Comparison of ENCODE assay signal across 13 cellular contexts in genomic region chr2:101801496-101801895, GRCh38.
"Had no signal": no experiment of that assay in that cellular context is flagged by ENCODE, and none has a peak within 500 bp of the region (broad histone marks: within the 10 kb centered on the region; RNA-seq: fewer than 3 reads in every experiment).

No MANE protein-coding gene starts in this region.

- H3K4me3 ChIP-seq: coronary artery, ovary, stomach, tibial nerve had no signal

- H3K27ac Mint-ChIP-seq: activated naive CD8-positive, alpha-beta T cell treated with anti-CD3 and anti-CD28 coated beads, Interleukin-2, amount 50 U/mL, for 24 hours; activated T-cell treated with anti-CD3 and anti-CD28 coated beads, Interleukin-2, amount 50 U/mL, for 24 hours; T-helper 2 cell treated with Interferon-gamma antibody and Interleukin-4, amounts not matched to agents 5 μg/mL and 100 μg/mL, for 36 hours had no signal

- H3K27me3 ChIP-seq: ovary, stomach, tibial nerve had no signal

- H3K9me3 Mint-ChIP-seq: activated naive CD8-positive, alpha-beta T cell treated with anti-CD3 and anti-CD28 coated beads, Interleukin-2, amount 50 U/mL, for 24 hours; activated T-cell treated with anti-CD3 and anti-CD28 coated beads, Interleukin-2, amount 50 U/mL, for 24 hours; effector memory CD8-positive, alpha-beta T cell; T-helper 2 cell treated with Interferon-gamma antibody and Interleukin-4, amounts not matched to agents 5 μg/mL and 100 μg/mL, for 36 hours had no signal

- H3K4me3 Mint-ChIP-seq: activated naive CD8-positive, alpha-beta T cell treated with anti-CD3 and anti-CD28 coated beads, Interleukin-2, amount 50 U/mL, for 24 hours; activated T-cell treated with anti-CD3 and anti-CD28 coated beads, Interleukin-2, amount 50 U/mL, for 24 hours; effector memory CD8-positive, alpha-beta T cell; T-helper 2 cell treated with Interferon-gamma antibody and Interleukin-4, amounts not matched to agents 5 μg/mL and 100 μg/mL, for 36 hours had no signal

- DNase-seq: activated effector memory CD4-positive, alpha-beta T cell treated with anti-CD3 and anti-CD28 coated beads, Interleukin-2, amount 50 U/mL, for 16 hours; activated naive CD8-positive, alpha-beta T cell treated with anti-CD3 and anti-CD28 coated beads, Interleukin-2, amount 50 U/mL, for 24 hours; activated T-cell treated with anti-CD3 and anti-CD28 coated beads, Interleukin-2, amount 50 U/mL, for 24 hours; effector memory CD8-positive, alpha-beta T cell; left colon; ovary; stimulated activated CD4-positive, alpha-beta T cell treated with anti-CD3 and anti-CD28 coated beads, Interleukin-15, amount 100 ng/mL, for 24 hours; stimulated activated CD4-positive, alpha-beta T cell treated with anti-CD3 and anti-CD28 coated beads, Interleukin-4, amount 100 ng/mL, for 24 hours; stomach had no signal

- H3K36me3 ChIP-seq: ovary, stomach, tibial nerve had no signal

- ATAC-seq: activated CD4-positive, CD25-positive, alpha-beta regulatory T cell treated with anti-CD3 and anti-CD28 coated beads, Interleukin-2, amount 50 U/mL, for 24 hours; activated naive CD8-positive, alpha-beta T cell treated with anti-CD3 and anti-CD28 coated beads, Interleukin-2, amount 50 U/mL, for 24 hours; effector memory CD8-positive, alpha-beta T cell had no signal

- H3K9me3 ChIP-seq: ovary, stomach, tibial nerve had no signal

- H3K27me3 Mint-ChIP-seq: activated naive CD8-positive, alpha-beta T cell treated with anti-CD3 and anti-CD28 coated beads, Interleukin-2, amount 50 U/mL, for 24 hours; activated T-cell treated with anti-CD3 and anti-CD28 coated beads, Interleukin-2, amount 50 U/mL, for 24 hours; effector memory CD8-positive, alpha-beta T cell had no signal

- H3K27ac ChIP-seq: coronary artery, ovary had no signal
